ENCODE assay signal across 32 cellular contexts in the genomic region with DNA sequence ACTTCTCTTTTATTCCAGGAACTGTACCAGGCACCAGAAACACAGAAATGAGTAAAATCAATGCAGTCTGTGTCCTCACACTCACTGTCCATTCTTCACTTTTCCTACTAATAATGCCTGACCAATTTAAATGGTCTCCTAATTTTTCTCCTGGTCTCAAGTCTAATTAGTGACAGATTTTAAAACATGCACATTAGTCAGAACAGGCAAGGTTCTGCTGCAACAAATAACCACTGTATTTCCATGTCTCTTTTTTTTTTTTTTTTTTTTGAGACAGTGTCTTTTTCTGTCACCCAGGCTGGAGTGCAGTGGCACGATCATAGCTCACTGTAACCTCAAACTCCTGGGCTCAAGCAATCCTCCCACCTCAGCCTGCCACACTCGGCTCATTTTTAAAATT.
A peak's percentile ranks its signal among the peaks of the same experiment; 100 is the strongest.
DNase-seq lines count a peak whose midpoint lies in the region; ATAC-seq, FAIRE-seq and TF ChIP-seq lines count a peak whose summit lies in the region.
"Had no signal": no experiment of that assay in that cellular context is flagged by ENCODE, and none has a peak within 500 bp of the region (broad histone marks: within the 10 kb centered on the region; RNA-seq: fewer than 3 reads in every experiment).

No MANE protein-coding gene starts in this region.

- no peak for FAIRE-seq in HepG2 (lab: Jason Lieb, UNC)
- FAIRE-seq in K562 (lab: Jason Lieb, UNC), result no peak
- FAIRE-seq: A204.1, A549, D721Med had no signal

- no peaks in the 10 kb centered on the region for H3K9me1 ChIP-seq in K562 (ENCODE audit: control insufficient read depth, insufficient read depth, low read length)

- no TSS peak for BruUV-seq in HepG2 (replicated peaks; lab: Mats Ljungman, UMichigan)
- no TSS peak for BruUV-seq in K562 (replicated peaks; lab: Mats Ljungman, UMichigan)

- H4K20me1 ChIP-seq in HepG2 (ENCODE audit: insufficient read depth, low read length), result no peaks in the 10 kb centered on the region
- no peaks in the 10 kb centered on the region for H4K20me1 ChIP-seq in K562 (replicated peaks; ENCODE audit: control insufficient read depth, insufficient read depth, low read length)
- H4K20me1 ChIP-seq: BLaER1; BLaER1 treated with 17β-estradiol and CSF1 and Interleukin-3, amounts not matched to agents 10 nM and 100 nM had no signal

- intact Hi-C loops in HepG2 (cut with micrococcal nuclease; ENCODE audit: unreplicated experiment), result loop anchor here (5.0 kb wide), 1 partner anchor 679 kb away; no protein-coding TSS in a partner anchor
- intact Hi-C loops in right lobe of liver (cut with DNase I), result no loop called here
- intact Hi-C loops in K562 (cut with micrococcal nuclease), result no loop called here

- no peak for DNase-seq in HepG2 (ENCODE audit: low spot score)
- DNase-seq in right lobe of liver, result no peak
- DNase-seq in K562 (ENCODE audit: extremely low read depth in 1 of 4, low spot score in 3 of 4), result no peak
- no peak for DNase-seq in RKO (ENCODE audit: low spot score)
- DNase-seq: 8988T; ACHN; AML-193; BE2C; C1 segment of cervical spinal cord; Caco-2; Calu3; CD4-positive, alpha-beta memory T cell; CD4-positive, alpha-beta T cell; CD4-positive, CD25-positive, alpha-beta regulatory T cell; CD8-positive, alpha-beta memory T cell; CD8-positive, alpha-beta T cell; COR-L47; DMS 273 treated with DMSO at 0.1 percent for 48 hours; DMS153; DMS79; DMS79 treated with DMSO at 0.1 percent for 48 hours; DND-41; EL had no signal

- TF ChIP-seq EP300 in HepG2 (IDR thresholded peaks at IDR 0.05; ENCODE audit: low read depth in 2 of 2, low read length in 2 of 2), result no peak
- no peak for TF ChIP-seq EP300 in HepG2 (CRISPR knock-in tag; IDR thresholded peaks at IDR 0.05; ENCODE audit: borderline replicate concordance)
- TF ChIP-seq EP300 in K562 (IDR thresholded peaks at IDR 0.05; ENCODE audit: low read length), result no peak

- H3K79me2 ChIP-seq in HepG2 (ENCODE audit: insufficient read depth, low read length) (no peaks in the 10 kb centered on the region), K562 (ENCODE audit: control insufficient read depth, insufficient read depth, low read length) (no peaks in the 10 kb centered on the region)

- POLR2A ChIA-PET in HepG2 (lab: Yijun Ruan, JAX), result no interaction called here
- POLR2A ChIA-PET in K562 (lab: Yijun Ruan, JAX), result interaction anchor here (0.7 to 1.2 kb wide), 2 partner anchors 9 to 31 kb away, joined by 3 to 4 read pairs; no protein-coding TSS in a partner anchor

- H3K36me3 ChIP-seq in HepG2 (replicated peaks in 1 of 2; ENCODE audit: control insufficient read depth in 1 of 2, insufficient read depth in 2 of 2, low read length in 2 of 2) (no peaks in the 10 kb centered on the region), right lobe of liver (no peaks in the 10 kb centered on the region), K562 (ENCODE audit: control insufficient read depth, insufficient read depth, low read length) (no peaks in the 10 kb centered on the region), subcutaneous abdominal adipose tissue (ENCODE audit: control insufficient read depth in 5 of 5, insufficient read depth in 5 of 5, low read length in 5 of 5) (no peaks in the 10 kb centered on the region)
- H3K36me3 ChIP-seq: BE2C; BLaER1; BLaER1 treated with 17β-estradiol and CSF1 and Interleukin-3, amounts not matched to agents 10 nM and 100 nM had no signal

- TF ChIP-seq RAD21 in HepG2 (CRISPR knock-in tag; IDR thresholded peaks at IDR 0.05), result no peak
- TF ChIP-seq RAD21 in K562 (CRISPR knock-in tag; conservative IDR thresholded peaks at IDR 0.05 in 1 of 2, IDR thresholded peaks at IDR 0.05 in 1 of 2), result no peak

- CTCF ChIA-PET in HepG2 (lab: Yijun Ruan, JAX; ENCODE audit: low intra/inter-chr PET ratio, low total read pairs) (no interaction called here), K562 (lab: Yijun Ruan, JAX; ENCODE audit: low intra/inter-chr PET ratio) (no interaction called here)

- H3K27ac ChIP-seq in HepG2 (ENCODE audit: extremely low read length, insufficient read depth, low read length) (no peak overlapping the region), right lobe of liver (no peak overlapping the region), K562 (ENCODE audit: extremely low read depth, low read depth, low read length) (no peak overlapping the region), subcutaneous abdominal adipose tissue (ENCODE audit: low read depth, low read length) (peak overlapping the region; percentile 54)
- H3K27ac ChIP-seq: 22Rv1; A549; BLaER1; BLaER1 treated with 17β-estradiol and CSF1 and Interleukin-3, amounts not matched to agents 10 nM and 100 nM; C4-2B had no signal

- no peak for ATAC-seq in HepG2
- no peak for ATAC-seq in right lobe of liver
- no peak for ATAC-seq in K562
- ATAC-seq in GM21825 (IDR thresholded peaks at IDR 0.05; ENCODE audit: unreplicated experiment), result no peak
- ATAC-seq: CD8-positive, alpha-beta T cell had no signal

- H3K4me3 ChIP-seq in HepG2 (replicated peaks in 1 of 3; ENCODE audit: insufficient read depth in 1 of 3, low read depth in 2 of 3, low read length in 3 of 3) (no peak overlapping the region), right lobe of liver (no peak overlapping the region), K562 (no peak overlapping the region), subcutaneous abdominal adipose tissue (ENCODE audit: low read depth in 1 of 5, low read length in 5 of 5) (no peak overlapping the region)
- H3K4me3 ChIP-seq: A549; BLaER1; BLaER1 treated with 17β-estradiol and CSF1 and Interleukin-3, amounts not matched to agents 10 nM and 100 nM had no signal

- no peak for TF ChIP-seq CTCF in HepG2 (CRISPR knock-in tag; IDR thresholded peaks at IDR 0.05)
- no peak for TF ChIP-seq CTCF in right lobe of liver (IDR thresholded peaks at IDR 0.05)
- TF ChIP-seq CTCF in K562 (IDR thresholded peaks at IDR 0.05 in 2 of 3, conservative IDR thresholded peaks at IDR 0.05 in 1 of 3; ENCODE audit: insufficient read depth in 2 of 3, low read depth in 1 of 3, low read length in 3 of 3), result no peak

- TF ChIP-seq POLR2A in HepG2 (IDR thresholded peaks at IDR 0.05; ENCODE audit: insufficient read depth in 1 of 2, low read depth in 2 of 2, low read length in 2 of 2) (no peak), right lobe of liver (IDR thresholded peaks at IDR 0.05) (no peak), K562 (conservative IDR thresholded peaks at IDR 0.05) (no peak)

- H2AFZ ChIP-seq in HepG2 (ENCODE audit: low read length), result no peak overlapping the region
- H2AFZ ChIP-seq in K562 (ENCODE audit: low read depth, low read length), result 0 out of 2 replicates have a peak overlapping the region, but pooled peaks have one; percentile 16

- WGBS in HepG2 (ENCODE audit: low lambda C conversion rate), result 90% methylated on average over 2 of the region's 2 CpGs
- WGBS in right lobe of liver (ENCODE audit: insufficient coverage, low coverage, low lambda C conversion rate, missing lambda C conversion rate), result 92% methylated on average over 2 of the region's 2 CpGs
- 43% methylated on average over 2 of the region's 2 CpGs for WGBS in K562 (ENCODE audit: insufficient coverage, low coverage, missing lambda C conversion rate)

- H3K9ac ChIP-seq in HepG2 (ENCODE audit: insufficient read depth, low read depth, low read length), result no peak overlapping the region
- no peak overlapping the region for H3K9ac ChIP-seq in K562 (ENCODE audit: insufficient read depth in 1 of 2, low read depth in 2 of 2, low read length in 2 of 2)
- no peak overlapping the region for H3K9ac ChIP-seq in subcutaneous abdominal adipose tissue (ENCODE audit: low read length in 5 of 5)
- H3K9ac ChIP-seq: BLaER1; BLaER1 treated with 17β-estradiol and CSF1 and Interleukin-3, amounts not matched to agents 10 nM and 100 nM had no signal

- in situ Hi-C loops in HepG2 (cut with HindIII; ENCODE audit: extremely low pct_ligation_motif_present, low pct_unique_long_range_greater_than_20kb), result no loop called here
- in situ Hi-C loops in K562 (cut with MboI), result no loop called here

- H3K4me1 ChIP-seq in HepG2 (ENCODE audit: insufficient read depth, low read length) (peaks cover 38% of the 10 kb centered on the region), right lobe of liver (peaks cover 0 to 20% (median 2%) of the 10 kb centered on the region in 4 donors), K562 (replicated peaks in 1 of 2; ENCODE audit: control insufficient read depth in 2 of 2, insufficient read depth in 2 of 2, low read length in 2 of 2) (no peaks in the 10 kb centered on the region), subcutaneous abdominal adipose tissue (ENCODE audit: control insufficient read depth in 5 of 5, insufficient read depth in 5 of 5, low read length in 5 of 5) (peaks cover 0 to 36% (median 25%) of the 10 kb centered on the region in 5 donors)
- H3K4me1 ChIP-seq: BE2C, BLaER1, Caco-2 had no signal

- H3K9me3 ChIP-seq in HepG2 (ENCODE audit: low read length), result no peaks in the 10 kb centered on the region
- H3K9me3 ChIP-seq in right lobe of liver, result no peaks in the 10 kb centered on the region
- no peaks in the 10 kb centered on the region for H3K9me3 ChIP-seq in K562 (replicated peaks; ENCODE audit: control insufficient read depth, insufficient read depth, low read depth, low read length)
- H3K9me3 ChIP-seq in subcutaneous abdominal adipose tissue (ENCODE audit: control insufficient read depth in 5 of 5, low read length in 5 of 5), result no peaks in the 10 kb centered on the region
- H3K9me3 ChIP-seq: A549; BE2C; BLaER1; BLaER1 treated with 17β-estradiol and CSF1 and Interleukin-3, amounts not matched to agents 10 nM and 100 nM; Caco-2 had no signal

- H3K27me3 ChIP-seq in HepG2 (ENCODE audit: control insufficient read depth in 1 of 2, insufficient read depth in 2 of 2, low read length in 2 of 2) (no peaks in the 10 kb centered on the region; a peak in 1 of 5 replicates), right lobe of liver (no peaks in the 10 kb centered on the region), K562 (ENCODE audit: control insufficient read depth in 2 of 2, insufficient read depth in 2 of 2, low read length in 2 of 2) (no peaks in the 10 kb centered on the region), subcutaneous abdominal adipose tissue (ENCODE audit: control insufficient read depth in 5 of 5, insufficient read depth in 4 of 5, low read length in 5 of 5) (no peaks in the 10 kb centered on the region)
- H3K27me3 ChIP-seq: BLaER1; BLaER1 treated with 17β-estradiol and CSF1 and Interleukin-3, amounts not matched to agents 10 nM and 100 nM had no signal

- H3K4me2 ChIP-seq in HepG2 (ENCODE audit: low read depth, low read length), result no peak overlapping the region
- no peak overlapping the region for H3K4me2 ChIP-seq in K562 (ENCODE audit: insufficient read depth, low read length)
- H3K4me2 ChIP-seq: A549, BLaER1 had no signal

TF ChIP-seq in HepG2, 621 proteins besides CTCF, POLR2A, EP300 and RAD21:
- TF ChIP-seq TMF1 (CRISPR knock-in tag; IDR thresholded peaks at IDR 0.05; ENCODE audit: low read depth) (no peak), ZNF12 (CRISPR knock-in tag; IDR thresholded peaks at IDR 0.05) (peak; percentile 93)

TF ChIP-seq in K562, 482 proteins besides CTCF, POLR2A, EP300 and RAD21 (continues in another document):
- TF ChIP-seq MIER1 (IDR thresholded peaks at IDR 0.05; ENCODE audit: low read depth) (no peak), RUNX1 (IDR thresholded peaks at IDR 0.05; ENCODE audit: low read depth) (no peak)

Comparison
In these comparisons a context has a peak if more than half of its experiments do, and no peak if none do; other contexts are left out.
1. Of the 241 proteins assayed by ChIP-seq in both HepG2 and K562: peak only in HepG2: none; only in K562: none; in both: ZNF12; in neither: 240.